ENCODE assay signal across 1 cellular context in genomic region chr17:17783121-17783824, GRCh38.
A peak's percentile ranks its signal among the peaks of the same experiment; 100 is the strongest.
TF ChIP-seq lines count a peak whose summit lies in the region.

No MANE protein-coding gene starts in this region.

TF ChIP-seq in HepG2, 621 proteins besides CTCF, POLR2A, EP300 and RAD21 (continued from another document and continues in another):
- TF ChIP-seq TEF (CRISPR knock-in tag; IDR thresholded peaks at IDR 0.05): no peak
- TF ChIP-seq NR2F1 (CRISPR knock-in tag; IDR thresholded peaks at IDR 0.05): peak; percentile 11 to 62; a peak in 2 of 4 replicates
- TF ChIP-seq HINFP (CRISPR knock-in tag; IDR thresholded peaks at IDR 0.05; ENCODE audit: low read depth): no peak
- TF ChIP-seq ZNF350 (CRISPR knock-in tag; IDR thresholded peaks at IDR 0.05; ENCODE audit: borderline replicate concordance, low read depth): 0 out of 2 replicates have a peak, but pooled peaks have one; percentile 13
- no peak for TF ChIP-seq ZNF580 (CRISPR knock-in tag; IDR thresholded peaks at IDR 0.05; ENCODE audit: borderline replicate concordance, low read depth)
- TF ChIP-seq KDM4B (CRISPR knock-in tag; IDR thresholded peaks at IDR 0.05): no peak
- TF ChIP-seq ZNF772 (CRISPR knock-in tag; IDR thresholded peaks at IDR 0.05): no peak
- TF ChIP-seq HNRNPLL (IDR thresholded peaks at IDR 0.05; ENCODE audit: low read depth, low read length, poor library complexity, severe bottlenecking): peak; percentile 86
- no peak for TF ChIP-seq THYN1 (CRISPR knock-in tag; IDR thresholded peaks at IDR 0.05; ENCODE audit: borderline replicate concordance, low read depth)
- no peak for TF ChIP-seq ZNF703 (CRISPR knock-in tag; IDR thresholded peaks at IDR 0.05; ENCODE audit: borderline replicate concordance)
- no peak for TF ChIP-seq ZSCAN5A (CRISPR knock-in tag; IDR thresholded peaks at IDR 0.05; ENCODE audit: borderline replicate concordance)
- no peak; the same call in 1 of the 2 replicates for TF ChIP-seq ATF7-NPFF (CRISPR knock-in tag; IDR thresholded peaks at IDR 0.05; ENCODE audit: low read depth)
- TF ChIP-seq EHMT2 (IDR thresholded peaks at IDR 0.05; ENCODE audit: borderline replicate concordance, low read depth, low read length): no peak
- no peak for TF ChIP-seq ISL2 (CRISPR knock-in tag; IDR thresholded peaks at IDR 0.05)
- TF ChIP-seq MXI1 (IDR thresholded peaks at IDR 0.05; ENCODE audit: borderline replicate concordance, low read depth, low read length): no peak
- no peak for TF ChIP-seq ZNF101 (CRISPR knock-in tag; IDR thresholded peaks at IDR 0.05; ENCODE audit: borderline replicate concordance, low read depth)
- no peak for TF ChIP-seq ZNF782 (CRISPR knock-in tag; IDR thresholded peaks at IDR 0.05; ENCODE audit: borderline replicate concordance)
- no peak for TF ChIP-seq TCF7L2 (IDR thresholded peaks at IDR 0.05; ENCODE audit: low read depth, low read length)
- TF ChIP-seq ZFP82 (CRISPR knock-in tag; IDR thresholded peaks at IDR 0.05; ENCODE audit: borderline replicate concordance): no peak
- TF ChIP-seq KLF6 (CRISPR knock-in tag; IDR thresholded peaks at IDR 0.05): no peak
- no peak for TF ChIP-seq ZBTB34 (CRISPR knock-in tag; IDR thresholded peaks at IDR 0.05)
- TF ChIP-seq ZNF687 (CRISPR knock-in tag; IDR thresholded peaks at IDR 0.05): peak; percentile 71
- peak; percentile 45; the same call in 1 of the 2 replicates for TF ChIP-seq NFYB (CRISPR knock-in tag; IDR thresholded peaks at IDR 0.05)
- TF ChIP-seq CENPX (CRISPR knock-in tag; IDR thresholded peaks at IDR 0.05): no peak
- TF ChIP-seq ZBTB10 (CRISPR knock-in tag; IDR thresholded peaks at IDR 0.05; ENCODE audit: borderline replicate concordance): no peak
- no peak for TF ChIP-seq PAX8 (CRISPR knock-in tag; IDR thresholded peaks at IDR 0.05; ENCODE audit: borderline replicate concordance)
- no peak for TF ChIP-seq ZBTB44 (CRISPR knock-in tag; IDR thresholded peaks at IDR 0.05)
- TF ChIP-seq ZNF282 (IDR thresholded peaks at IDR 0.05; ENCODE audit: partially characterized antibody): no peak
- TF ChIP-seq NFAT5 (CRISPR knock-in tag; IDR thresholded peaks at IDR 0.05): no peak
- TF ChIP-seq FLYWCH1 (CRISPR knock-in tag; IDR thresholded peaks at IDR 0.05): no peak
- no peak for TF ChIP-seq YY1 (IDR thresholded peaks at IDR 0.05; ENCODE audit: insufficient read depth, insufficient replicate concordance, low read depth, low read length)
- no peak for TF ChIP-seq CBFB (CRISPR knock-in tag; IDR thresholded peaks at IDR 0.05)
- TF ChIP-seq ZNF431 (CRISPR knock-in tag; IDR thresholded peaks at IDR 0.05; ENCODE audit: borderline replicate concordance, low read depth): no peak
- TF ChIP-seq CEBPB (IDR thresholded peaks at IDR 0.05; ENCODE audit: borderline replicate concordance, low read depth, low read length): no peak
- no peak for TF ChIP-seq ZNF496 (CRISPR knock-in tag; IDR thresholded peaks at IDR 0.05; ENCODE audit: insufficient replicate concordance)
- no peak for TF ChIP-seq MATR3 (CRISPR knock-in tag; IDR thresholded peaks at IDR 0.05)
- no peak for TF ChIP-seq MBD4 (IDR thresholded peaks at IDR 0.05; ENCODE audit: borderline replicate concordance, low read length)
- no peak for TF ChIP-seq ZNF354B (CRISPR knock-in tag; IDR thresholded peaks at IDR 0.05)
- no peak for TF ChIP-seq ZSCAN9 (CRISPR knock-in tag; IDR thresholded peaks at IDR 0.05; ENCODE audit: borderline replicate concordance)
- no peak for TF ChIP-seq HOMEZ (CRISPR knock-in tag; IDR thresholded peaks at IDR 0.05; ENCODE audit: low read depth)
- peak; percentile 36; the same call in 1 of the 2 replicates for TF ChIP-seq SALL1 (CRISPR knock-in tag; IDR thresholded peaks at IDR 0.05)
